20 cellular contexts compared by ENCODE assay signal in genomic region chr9:125994066-125994943, GRCh38.
DNase-seq lines count a peak whose midpoint lies in the region; ATAC-seq, FAIRE-seq and TF ChIP-seq lines count a peak whose summit lies in the region.
"Had no signal": no experiment of that assay in that cellular context is flagged by ENCODE, and none has a peak within 500 bp of the region (broad histone marks: within the 10 kb centered on the region; RNA-seq: fewer than 3 reads in every experiment).

No MANE protein-coding gene starts in this region.

- DNase-seq in activated effector memory CD4-positive, alpha-beta T cell treated with anti-CD3 and anti-CD28 coated beads, Interleukin-2, amount 50 U/mL, for 16 hours, result peak; percentile 42
- no peak for DNase-seq in activated effector memory CD4-positive, alpha-beta T cell treated with Interleukin-2 at 50 U/mL for 16 hours
- DNase-seq in H1 (ENCODE audit: low read depth in 1 of 2, low spot score in 2 of 2) (no peak), posterior vena cava (ENCODE audit: low spot score) (peak; percentile 75), left lobe of liver (ENCODE audit: low spot score) (no peak), DMS79 (lab: John Stamatoyannopoulos, UW) (no peak)
- DNase-seq in stimulated activated CD4-positive, alpha-beta T cell treated with anti-CD3 and anti-CD28 coated beads, Interleukin-2, amount 100 ng/mL, for 48 hours, result no peak
- DNase-seq: AML-193; CD4-positive, CD25-positive, alpha-beta regulatory T cell; GOT3; MV-4-11; NCI-H1105 treated with DMSO at 0.1 percent for 48 hours; NCI-H2081; NCI-H2171 treated with DMSO at 0.1 percent for 48 hours; NCI-H446; NCI-H526 had no signal

- intact Hi-C loops in posterior vena cava (cut with DNase I), result no loop called here

- H2BK5ac ChIP-seq in H1 (ENCODE audit: low read depth, low read length), result no peak overlapping the region

- TF ChIP-seq CTCF in H1 (IDR thresholded peaks at IDR 0.05; ENCODE audit: control extremely low read depth in 1 of 3, insufficient read depth in 1 of 3, low read depth in 1 of 3, low read length in 3 of 3), result no peak

- H2AFZ ChIP-seq in H1 (ENCODE audit: low read length), result no peak overlapping the region; the same call in 1 of the 2 replicates

- no peak overlapping the region for H3K56ac ChIP-seq in H1 (replicated peaks; ENCODE audit: insufficient read length, low read depth, low read length)

- H4K91ac ChIP-seq in H1 (replicated peaks; ENCODE audit: insufficient read length, low read length), result no peak overlapping the region

- H3K36me3 ChIP-seq in BLaER1, result no peaks in the 10 kb centered on the region
- no peaks in the 10 kb centered on the region for H3K36me3 ChIP-seq in H1 (ENCODE audit: control insufficient read depth in 2 of 4, insufficient read depth in 4 of 4, low read length in 3 of 4)
- H3K36me3 ChIP-seq: Peyer's patch, SJSA1 had no signal

- peaks cover 22% of the 10 kb centered on the region for H3K4me1 ChIP-seq in BLaER1
- peaks cover 0 to 4% (median 0%) of the 10 kb centered on the region in 4 experiments; a peak in 2 of 7 replicates for H3K4me1 ChIP-seq in H1 (replicated peaks in 1 of 4; ENCODE audit: control insufficient read depth in 3 of 4, insufficient read depth in 4 of 4, low read length in 3 of 4)
- H3K4me1 ChIP-seq: Peyer's patch, SJSA1 had no signal

- H3K9ac ChIP-seq in BLaER1, result no peak overlapping the region
- no peak overlapping the region for H3K9ac ChIP-seq in H1 (replicated peaks in 1 of 4; ENCODE audit: extremely low read depth in 1 of 4, low read depth in 3 of 4, low read length in 3 of 4)

- H3K27ac ChIP-seq in BLaER1 (no peak overlapping the region), H1 (ENCODE audit: low read depth, low read length) (no peak overlapping the region)
- H3K27ac ChIP-seq: Peyer's patch, SJSA1 had no signal

- no peaks in the 10 kb centered on the region for H3K79me1 ChIP-seq in H1 (ENCODE audit: low read depth, low read length)

- no peak overlapping the region for H2BK15ac ChIP-seq in H1 (ENCODE audit: low read length)

- no peaks in the 10 kb centered on the region for H3K9me3 ChIP-seq in BLaER1
- no peaks in the 10 kb centered on the region for H3K9me3 ChIP-seq in H1 (ENCODE audit: insufficient read depth in 2 of 2, low read depth in 1 of 2, low read length in 1 of 2)
- H3K9me3 ChIP-seq: Peyer's patch, SJSA1 had no signal

- FAIRE-seq in H1 (lab: Jason Lieb, UNC), result no peak
- FAIRE-seq: GM19239 had no signal

- no peaks in the 10 kb centered on the region for H4K20me1 ChIP-seq in BLaER1
- H4K20me1 ChIP-seq in H1 (replicated peaks in 1 of 2; ENCODE audit: control insufficient read depth in 1 of 2, insufficient read depth in 2 of 2, low read length in 2 of 2), result no peaks in the 10 kb centered on the region

- H2BK120ac ChIP-seq in H1 (replicated peaks; ENCODE audit: low read depth, low read length), result no peak overlapping the region

- no peak overlapping the region for H3K4ac ChIP-seq in H1 (replicated peaks; ENCODE audit: insufficient read length, low read depth, low read length)

- H3K4me3 ChIP-seq in BLaER1 (no peak overlapping the region), H1 (ENCODE audit: extremely low read depth in 1 of 4, insufficient read depth in 2 of 4, low read depth in 3 of 4, low read length in 4 of 4) (no peak overlapping the region)
- H3K4me3 ChIP-seq: Peyer's patch, SJSA1 had no signal

- H4K8ac ChIP-seq in H1 (ENCODE audit: extremely low read depth, insufficient read depth, low read length), result 0 out of 2 replicates have a peak overlapping the region, but pooled peaks have one; percentile 58

- CTCF ChIA-PET in H1 (lab: Charles Lee; ENCODE audit: partially characterized antibody), result interaction anchor here (0.8 kb wide), 1 partner anchor 8 kb away, joined by 3 read pairs; no protein-coding TSS in a partner anchor

- no peak overlapping the region for H2BK20ac ChIP-seq in H1 (ENCODE audit: low read length)

- 87% methylated on average over 17 of the region's 19 CpGs; no CpG with 5 or more reads in 1 of the 2 experiments for whole genome bisulfite sequencing in H1 (ENCODE audit: extremely low coverage in 1 of 2, insufficient coverage in 1 of 2, insufficient read length in 1 of 2, insufficient replicate concordance in 2 of 2, low coverage in 1 of 2, low lambda C conversion rate in 2 of 2, missing lambda C conversion rate in 1 of 2), 2 experiments

- H2AK5ac ChIP-seq in H1 (ENCODE audit: low read depth, low read length), result no peak overlapping the region

- no peak overlapping the region for H3K14ac ChIP-seq in H1 (ENCODE audit: insufficient read length)

- no peak overlapping the region for H3K23ac ChIP-seq in H1 (ENCODE audit: insufficient read length)

- no peaks in the 10 kb centered on the region for H3K79me2 ChIP-seq in H1 (ENCODE audit: control insufficient read depth in 1 of 2, insufficient read depth in 2 of 2, low read length in 2 of 2)

- H3K27me3 ChIP-seq in BLaER1 (no peaks in the 10 kb centered on the region), H1 (replicated peaks in 1 of 4; ENCODE audit: control insufficient read depth in 3 of 4, extremely low read depth in 1 of 4, insufficient read depth in 3 of 4, low read length in 3 of 4) (no peaks in the 10 kb centered on the region)
- H3K27me3 ChIP-seq: Peyer's patch had no signal

- no peak for ATAC-seq in left lobe of liver

- no peak for TF ChIP-seq RAD21 in H1 (IDR thresholded peaks at IDR 0.05 in 1 of 2, conservative IDR thresholded peaks at IDR 0.05 in 1 of 2; ENCODE audit: low read depth in 2 of 2, low read length in 2 of 2)

- no peak overlapping the region for H2BK12ac ChIP-seq in H1 (ENCODE audit: low read depth, low read length)

- TF ChIP-seq POLR2A in H1 (IDR thresholded peaks at IDR 0.05; ENCODE audit: control extremely low read depth in 1 of 2, low read depth in 2 of 2, low read length in 2 of 2), result no peak

- TF ChIP-seq EP300 in H1 (IDR thresholded peaks at IDR 0.05; ENCODE audit: borderline replicate concordance in 1 of 2, low read depth in 2 of 2, low read length in 2 of 2), result no peak

- no peak overlapping the region for H4K5ac ChIP-seq in H1 (ENCODE audit: insufficient read length, low read depth, low read length)

- H3K23me2 ChIP-seq in H1 (ENCODE audit: low read depth, low read length), result no peaks in the 10 kb centered on the region

- H3K18ac ChIP-seq in H1 (ENCODE audit: extremely low read depth, low read length), result no peak overlapping the region

- H3K4me2 ChIP-seq in BLaER1 (peak overlapping the region; percentile 49), H1 (ENCODE audit: insufficient read depth in 1 of 2, low read depth in 2 of 2, low read length in 2 of 2) (no peak overlapping the region)

- POLR2A ChIA-PET in H1 (lab: Charles Lee; ENCODE audit: partially characterized antibody), result no interaction called here

TF ChIP-seq in H1, 55 proteins besides CTCF, POLR2A, EP300 and RAD21 (continues in another document):
- no peak for TF ChIP-seq JUN (IDR thresholded peaks at IDR 0.05; ENCODE audit: low read depth, low read length)
- TF ChIP-seq SIX5 (IDR thresholded peaks at IDR 0.05; ENCODE audit: low read depth, low read length), result no peak
- no peak for TF ChIP-seq YY1 (IDR thresholded peaks at IDR 0.05; ENCODE audit: low read depth, low read length)
- no peak for TF ChIP-seq RXRA (IDR thresholded peaks at IDR 0.05; ENCODE audit: insufficient read depth, low read depth, low read length)
- no peak for TF ChIP-seq CTBP2 (IDR thresholded peaks at IDR 0.05; ENCODE audit: borderline replicate concordance, insufficient read depth, insufficient read length, low read length)

Comparison
In these comparisons a context has a peak if more than half of its experiments do, and no peak if none do; other contexts are left out.
1. DNase-seq: peak in activated effector memory CD4-positive, alpha-beta T cell treated with anti-CD3 and anti-CD28 coated beads, Interleukin-2, amount 50 U/mL, for 16 hours (single experiment) and posterior vena cava (single experiment); none in activated effector memory CD4-positive, alpha-beta T cell treated with Interleukin-2 at 50 U/mL for 16 hours (single experiment), H1 (0 of 2), left lobe of liver (single experiment), DMS79 (single experiment) and stimulated activated CD4-positive, alpha-beta T cell treated with anti-CD3 and anti-CD28 coated beads, Interleukin-2, amount 100 ng/mL, for 48 hours (0 of 2).